ENCODE assay signal across 10 cellular contexts in genomic region chr3:149815318-149815717, GRCh38. TPM values are rescaled to one million over a fixed set of nuclear protein-coding genes. Genes with fewer than 3 reads are reported as not detected.
DNase-seq lines count a peak whose midpoint lies in the region; ATAC-seq, FAIRE-seq and TF ChIP-seq lines count a peak whose summit lies in the region.
"Had no signal": no experiment of that assay in that cellular context is flagged by ENCODE, and none has a peak within 500 bp of the region (broad histone marks: within the 10 kb centered on the region; RNA-seq: fewer than 3 reads in every experiment).

No MANE protein-coding gene starts in this region.

- no peak overlapping the region for H2AFZ ChIP-seq in keratinocyte (ENCODE audit: control insufficient read depth, low read length)

- no peak for TF ChIP-seq CTCF in WTC11 (IDR thresholded peaks at IDR 0.05)
- no peak for TF ChIP-seq CTCF in keratinocyte (optimal IDR thresholded peaks at IDR 0.05 in 1 of 3, IDR thresholded peaks at IDR 0.05 in 1 of 3, conservative IDR thresholded peaks at IDR 0.05 in 1 of 3; ENCODE audit: extremely low read depth in 1 of 3, insufficient read depth in 2 of 3, low read length in 3 of 3)
- TF ChIP-seq CTCF in transverse colon (IDR thresholded peaks at IDR 0.05), result no peak
- no peak for TF ChIP-seq CTCF in pancreas (IDR thresholded peaks at IDR 0.05)
- TF ChIP-seq CTCF in progenitor cell of endocrine pancreas (IDR thresholded peaks at IDR 0.05; ENCODE audit: unreplicated experiment), result no peak

- TF ChIP-seq EP300 in transverse colon (IDR thresholded peaks at IDR 0.05; ENCODE audit: low read depth), result no peak

- ATAC-seq in WTC11 (no peak), pancreas (no peak)

- peaks cover 68% of the 10 kb centered on the region for H3K4me1 Mint-ChIP-seq in activated naive CD4-positive, alpha-beta T cell treated with anti-CD3 and anti-CD28 coated beads, Interleukin-2, amount 50 U/mL, for 24 hours
- peaks cover 61% of the 10 kb centered on the region for H3K4me1 Mint-ChIP-seq in WTC11
- peaks cover 23% of the 10 kb centered on the region for H3K4me1 Mint-ChIP-seq in progenitor cell of endocrine pancreas (ENCODE audit: low read depth)

- no peak overlapping the region for H3K27ac ChIP-seq in keratinocyte (ENCODE audit: control insufficient read depth, insufficient read depth, low read length)
- H3K27ac ChIP-seq in transverse colon, result peak overlapping the region in 3 of 4 donors; percentile 30 to 98 (median 96)
- H3K27ac ChIP-seq in pancreas, result peak overlapping the region in 2 of 4 donors; percentile 96 to 98

- peaks cover 68% of the 10 kb centered on the region for H3K79me2 ChIP-seq in keratinocyte (ENCODE audit: control insufficient read depth, insufficient read depth, low read length)

- no peak for TF ChIP-seq POLR2A in transverse colon (IDR thresholded peaks at IDR 0.05)

- no peaks in the 10 kb centered on the region for H3K9me3 Mint-ChIP-seq in activated naive CD4-positive, alpha-beta T cell treated with anti-CD3 and anti-CD28 coated beads, Interleukin-2, amount 50 U/mL, for 24 hours
- H3K9me3 Mint-ChIP-seq in WTC11 (no peaks in the 10 kb centered on the region), progenitor cell of endocrine pancreas (ENCODE audit: low read depth) (no peaks in the 10 kb centered on the region)

- peak overlapping the region; percentile 95 for H3K4me2 ChIP-seq in keratinocyte (ENCODE audit: control insufficient read depth, extremely low read depth, insufficient read depth, low read depth, low read length)

- POLR2A ChIA-PET in WTC11 (lab: Charles Lee), result no interaction called here

- H3K9ac ChIP-seq in keratinocyte (ENCODE audit: control insufficient read depth, extremely low read depth, insufficient read depth, low read length), result no peak overlapping the region

- H3K36me3 ChIP-seq in keratinocyte (ENCODE audit: control insufficient read depth in 2 of 2, extremely low read depth in 1 of 2, insufficient read depth in 2 of 2, low read length in 2 of 2) (no peaks in the 10 kb centered on the region), transverse colon (no peaks in the 10 kb centered on the region), pancreas (no peaks in the 10 kb centered on the region)
- H3K36me3 ChIP-seq: adrenal gland, BE2C had no signal

- H3K9me3 ChIP-seq in keratinocyte (ENCODE audit: control insufficient read depth, low read depth, low read length), result no peaks in the 10 kb centered on the region
- H3K9me3 ChIP-seq in transverse colon, result no peaks in the 10 kb centered on the region
- H3K9me3 ChIP-seq in pancreas, result no peaks in the 10 kb centered on the region
- H3K9me3 ChIP-seq: adrenal gland, BE2C had no signal

- no peaks in the 10 kb centered on the region for H4K20me1 ChIP-seq in keratinocyte (ENCODE audit: control insufficient read depth, extremely low read depth, insufficient read depth, low read length)

- DNase-seq in activated naive CD4-positive, alpha-beta T cell treated with anti-CD3 and anti-CD28 coated beads, Interleukin-2, amount 50 U/mL, for 16 hours, result no peak
- DNase-seq in WTC11 (ENCODE audit: low spot score), result no peak
- no peak for DNase-seq in keratinocyte (ENCODE audit: low read depth, low spot score)
- DNase-seq in transverse colon, result no peak
- no peak for DNase-seq in pancreas
- no peak for DNase-seq in NCI-H510A (lab: John Stamatoyannopoulos, UW)
- DNase-seq in progenitor cell of endocrine pancreas (ENCODE audit: low spot score, unreplicated experiment), result no peak
- DNase-seq: adrenal gland, BE2C had no signal

- no peak overlapping the region for H3K27ac Mint-ChIP-seq in activated naive CD4-positive, alpha-beta T cell treated with anti-CD3 and anti-CD28 coated beads, Interleukin-2, amount 50 U/mL, for 24 hours
- H3K27ac Mint-ChIP-seq in WTC11 (no peak overlapping the region), progenitor cell of endocrine pancreas (no peak overlapping the region)

- H3K4me3 ChIP-seq in keratinocyte (ENCODE audit: control insufficient read depth in 2 of 3, extremely low read depth in 1 of 3, insufficient read depth in 2 of 3, low read depth in 1 of 3, low read length in 3 of 3) (peak overlapping the region in 2 of 3 experiments; percentile 4 to 56), transverse colon (peak overlapping the region in 1 of 4 donors; percentile 78), pancreas (peak overlapping the region in 1 of 4 donors; percentile 74)

- H3K4me1 ChIP-seq in keratinocyte (ENCODE audit: control insufficient read depth, extremely low read depth, insufficient read depth, low read length) (peaks cover 49% of the 10 kb centered on the region), transverse colon (peaks cover 16 to 57% (median 39%) of the 10 kb centered on the region in 4 donors), pancreas (peaks cover 14 to 27% (median 25%) of the 10 kb centered on the region in 3 donors)

- peak overlapping the region; percentile 98 for H3K4me3 Mint-ChIP-seq in activated naive CD4-positive, alpha-beta T cell treated with anti-CD3 and anti-CD28 coated beads, Interleukin-2, amount 50 U/mL, for 24 hours
- H3K4me3 Mint-ChIP-seq in WTC11 (peak overlapping the region; percentile 95), progenitor cell of endocrine pancreas (ENCODE audit: low read depth) (no peak overlapping the region)

- dilution Hi-C loops in keratinocyte (cut with MboI; ENCODE audit: extremely low pct_ligation_motif_present, low sequenced_read_pairs), result no loop called here

- CTCF ChIA-PET in WTC11 (lab: Charles Lee), result interaction anchor here (1.9 kb wide), 1 partner anchor 44 kb away, joined by 6 read pairs; no protein-coding TSS in a partner anchor

- H3K27me3 ChIP-seq in keratinocyte (ENCODE audit: control insufficient read depth, extremely low read depth, insufficient read depth, low read length) (no peaks in the 10 kb centered on the region), transverse colon (no peaks in the 10 kb centered on the region), pancreas (no peaks in the 10 kb centered on the region)
- H3K27me3 ChIP-seq: adrenal gland, BE2C had no signal

- no peaks in the 10 kb centered on the region for H3K9me1 ChIP-seq in keratinocyte (ENCODE audit: control insufficient read depth, extremely low read depth, insufficient read depth, low read length)

- FAIRE-seq in keratinocyte (lab: Jason Lieb, UNC), result no peak
- no peak for FAIRE-seq in pancreas (lab: Jason Lieb, UNC)

- peaks cover 2% of the 10 kb centered on the region for H3K36me3 Mint-ChIP-seq in activated naive CD4-positive, alpha-beta T cell treated with anti-CD3 and anti-CD28 coated beads, Interleukin-2, amount 50 U/mL, for 24 hours
- H3K36me3 Mint-ChIP-seq in WTC11 (no peaks in the 10 kb centered on the region), progenitor cell of endocrine pancreas (ENCODE audit: insufficient read depth) (no peaks in the 10 kb centered on the region)

- WGBS in transverse colon (ENCODE audit: low coverage in 1 of 2), 2 donors, result 71 to 75% methylated on average over 1 of the region's 1 CpG
- 86% methylated on average over 1 of the region's 1 CpG for WGBS in pancreas, 2 donors

- in situ Hi-C loops in transverse colon (cut with MboI; ENCODE audit: low pct_ligation_motif_present in 1 of 4, low pct_unique_long_range_greater_than_20kb in 1 of 4, low sequenced_read_pairs in 3 of 4), result no loop called here

- H3K27me3 Mint-ChIP-seq in activated naive CD4-positive, alpha-beta T cell treated with anti-CD3 and anti-CD28 coated beads, Interleukin-2, amount 50 U/mL, for 24 hours, result no peaks in the 10 kb centered on the region
- H3K27me3 Mint-ChIP-seq in WTC11 (ENCODE audit: low read depth) (no peaks in the 10 kb centered on the region), progenitor cell of endocrine pancreas (no peaks in the 10 kb centered on the region)

- intact Hi-C loops in transverse colon (cut with DNase I; ENCODE audit: low total_unique reads) (no loop called here), pancreas (cut with DNase I) (no loop called here)

RNA-seq across cellular contexts. Expression of gene RNF13, which starts 2.3 kb away (rescaled TPM):
- total RNA-seq in WTC11 (2021) (28.9 to 29.8 TPM (median 29.4 TPM) in 3 replicates), transverse colon (10 to 100 TPM; 18.3 to 68.6 (median 42.8) TPM), pancreas (10 to 100 TPM; 28.9 to 51.9 (median 37.2) TPM), progenitor cell of endocrine pancreas (29.8 and 31.1 TPM in 2 replicates)
- polyA plus RNA-seq in keratinocyte (38.0 to 57.4 TPM (median 40.7 TPM) in 3 replicates), pancreas (10 to 100 TPM; 18.1 to 35.4 TPM)
- 39.9 TPM for polyA plus RNA-seq in keratinocyte (2011; ENCODE audit: low read depth)
- 25.7 and 52.7 TPM in 2 replicates for polyA plus RNA-seq in keratinocyte (2011; cell fraction: cytosol; rRNA removed)
- 53.3 and 67.5 TPM in 2 replicates for polyA plus RNA-seq in keratinocyte (2011; cell fraction: nucleus; rRNA removed)
- polyA plus RNA-seq in keratinocyte (2012; ENCODE audit: low replicate concordance), result 34.1 and 40.4 TPM in 2 replicates
- 19.3 to 64.8 TPM (median 49.5 TPM) in 3 replicates for polyA minus RNA-seq in keratinocyte
- 76.9 TPM for polyA minus RNA-seq in keratinocyte (2011; cell fraction: cytosol; rRNA and poly(A)+ RNA removed)
- polyA minus RNA-seq in keratinocyte (2011; cell fraction: nucleus; rRNA and poly(A)+ RNA removed), result 45.1 and 68.8 TPM in 2 replicates

RNA-seq across cellular contexts. Expression of gene ANKUB1, which starts 23.0 kb away (rescaled TPM):
- total RNA-seq in WTC11 (2021), result not detected in 3 replicates
- polyA plus RNA-seq in keratinocyte, result 0.45 to 0.77 TPM (median 0.66 TPM) in 3 replicates
- not detected for polyA plus RNA-seq in keratinocyte (2011; ENCODE audit: low read depth)
- polyA plus RNA-seq in keratinocyte (2011; cell fraction: cytosol; rRNA removed), result 0.40 and 0.74 TPM in 2 replicates
- polyA plus RNA-seq in keratinocyte (2011; cell fraction: nucleus; rRNA removed), result 0.57 and 0.88 TPM in 2 replicates
- polyA plus RNA-seq in keratinocyte (2012; ENCODE audit: low replicate concordance), result 0.24 TPM in 1 of 2 replicates, not detected in the other
- polyA minus RNA-seq in keratinocyte, result 0.26 to 0.35 TPM in 2 of 3 replicates, not detected in the other
- polyA minus RNA-seq in keratinocyte (2011; cell fraction: cytosol; rRNA and poly(A)+ RNA removed), result not detected
- polyA minus RNA-seq in keratinocyte (2011; cell fraction: nucleus; rRNA and poly(A)+ RNA removed), result 0.53 and 1.4 TPM in 2 replicates
- total RNA-seq in transverse colon, result not detected
- total RNA-seq in pancreas, result not detected
- polyA plus RNA-seq in pancreas, result not detected
- total RNA-seq in progenitor cell of endocrine pancreas, result not detected in 2 replicates
- total RNA-seq: adrenal gland had no signal
- polyA plus RNA-seq: adrenal gland had no signal
